7 cellular contexts compared by ENCODE assay signal in the genomic region with DNA sequence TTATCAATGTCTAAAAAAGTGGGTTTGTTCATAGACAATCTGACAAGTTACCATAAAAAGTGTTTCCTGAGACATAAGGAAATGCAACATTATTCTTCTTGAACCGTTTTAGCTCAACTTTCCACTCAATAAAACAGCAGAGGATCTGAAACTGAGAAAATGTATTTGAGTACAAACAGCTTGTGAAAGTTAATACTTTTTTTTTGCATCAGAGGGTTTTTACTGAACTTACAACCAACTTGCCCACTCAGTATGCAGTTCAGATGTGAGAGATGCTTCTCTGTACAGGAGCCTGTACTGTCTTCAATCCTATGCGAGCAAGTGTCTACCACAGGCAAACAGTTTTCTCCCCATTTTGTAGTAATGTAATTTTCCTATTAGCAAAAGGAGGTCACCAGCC.
DNase-seq lines count a peak whose midpoint lies in the region; ATAC-seq and TF ChIP-seq lines count a peak whose summit lies in the region.
"Not testable (repeated sequence)": the region's sequence is repeated elsewhere in the genome, so short reads cannot be mapped to it uniquely, and the experiment has no call there.

No MANE protein-coding gene starts in this region.

- DNase-seq in MV-4-11 (lab: John Stamatoyannopoulos, UW): peak; percentile 39

- ATAC-seq in GM18505 (IDR thresholded peaks at IDR 0.05; ENCODE audit: unreplicated experiment): peak; percentile 91
- ATAC-seq in GM19043 (IDR thresholded peaks at IDR 0.05; ENCODE audit: low read depth, unreplicated experiment): peak; percentile 77
- ATAC-seq in GM21367 (IDR thresholded peaks at IDR 0.05; ENCODE audit: unreplicated experiment): peak; percentile 93
- peak; percentile 91 for ATAC-seq in GM21825 (IDR thresholded peaks at IDR 0.05; ENCODE audit: unreplicated experiment)
- ATAC-seq in HG02973 (IDR thresholded peaks at IDR 0.05; ENCODE audit: unreplicated experiment): peak; percentile 89
- peak; percentile 79 for ATAC-seq in HG03280 (IDR thresholded peaks at IDR 0.05; ENCODE audit: unreplicated experiment)

- not testable (repeated sequence) for TF ChIP-seq POLR2A in GM18505 (IDR thresholded peaks at IDR 0.05; ENCODE audit: borderline replicate concordance, extremely low read depth, insufficient read depth, insufficient read length)

Comparison
In these comparisons a context has a peak if more than half of its experiments do, and no peak if none do; other contexts are left out.
1. Peak in every context shown above with its lines: DNase-seq and ATAC-seq.